In the genomic region with DNA sequence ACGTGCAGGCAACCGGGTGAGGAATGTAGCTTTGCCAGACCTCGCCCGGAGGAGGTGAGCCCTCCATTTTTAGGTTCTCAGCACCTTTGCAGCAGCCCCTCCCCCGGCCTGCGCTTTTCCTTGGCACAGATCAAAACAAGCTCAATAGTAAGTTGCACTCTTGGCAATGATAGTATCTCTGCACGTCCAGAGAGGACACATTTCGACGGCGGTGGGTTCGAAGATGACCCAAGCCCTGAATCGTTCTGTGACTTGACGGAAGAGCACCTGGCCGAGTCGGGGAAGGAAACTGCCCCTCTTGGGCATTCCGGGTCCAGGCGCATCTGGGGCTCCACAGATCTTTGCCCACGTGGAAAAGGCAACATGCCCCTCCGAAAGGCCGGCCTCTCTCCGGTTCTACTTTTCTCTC, we compare ENCODE assay signal across 8 cellular contexts. TPM values are rescaled to one million over a fixed set of nuclear protein-coding genes. Genes with fewer than 3 reads are reported as not detected.
DNase-seq lines count a peak whose midpoint lies in the region; ATAC-seq and TF ChIP-seq lines count a peak whose summit lies in the region.

No MANE protein-coding gene starts in this region.

- H3K36me3 Mint-ChIP-seq in chondrocyte (ENCODE audit: low read depth) = peaks cover 3% of the 10 kb centered on the region

- intact Hi-C loops in body of pancreas (cut with DNase I) = no loop called here

- H3K4me3 ChIP-seq in muscle layer of colon (ENCODE audit: low read depth in 1 of 2, low read length in 2 of 2) = peak overlapping the region; percentile 87
- H3K4me3 ChIP-seq in body of pancreas = no peak overlapping the region

- DNase-seq in 8988T (peak; percentile 73), GM10248 (ENCODE audit: extremely low spot score) (peak; percentile 25), chondrocyte (ENCODE audit: low spot score) (no peak), SW480 (ENCODE audit: low spot score) (no peak), body of pancreas (no peak)
- no peak for DNase-seq in activated CD4-positive, CD25-positive, alpha-beta regulatory T cell (lab: John Stamatoyannopoulos, UW)

- CTCF ChIA-PET in GM10248 (lab: Yijun Ruan, JAX) = interaction anchor here (1.1 to 2.0 kb wide), 4 partner anchors 10 to 353 kb away, joined by 3 to 17 read pairs (median 4); no protein-coding TSS in a partner anchor

- H3K9me3 Mint-ChIP-seq in chondrocyte (ENCODE audit: low read depth) = no peaks in the 10 kb centered on the region

- TF ChIP-seq CTCF in GM10248 (IDR thresholded peaks at IDR 0.05; ENCODE audit: control extremely low read depth, extremely low read depth, low read depth, missing control alignments) = no peak
- TF ChIP-seq CTCF in chondrocyte (IDR thresholded peaks at IDR 0.05) = no peak
- TF ChIP-seq CTCF in body of pancreas (IDR thresholded peaks at IDR 0.05) = no peak

- H3K4me1 Mint-ChIP-seq in chondrocyte (ENCODE audit: low read depth) = peaks cover 47% of the 10 kb centered on the region

- H3K27me3 Mint-ChIP-seq in chondrocyte (ENCODE audit: low read depth) = peaks cover 60% of the 10 kb centered on the region

- ATAC-seq in GM19455 (IDR thresholded peaks at IDR 0.05; ENCODE audit: unreplicated experiment) = no peak
- no peak for ATAC-seq in body of pancreas

- H3K27ac ChIP-seq in muscle layer of colon (ENCODE audit: low read depth, low read length) (peak overlapping the region; percentile 94), body of pancreas (no peak overlapping the region)

- H3K27me3 ChIP-seq in muscle layer of colon (ENCODE audit: control insufficient read depth in 1 of 2, insufficient read depth in 2 of 2, low read length in 2 of 2) (peaks cover 0 to 9% of the 10 kb centered on the region in 2 donors), body of pancreas (peaks cover 0 to 50% of the 10 kb centered on the region in 2 donors)

- no peaks in the 10 kb centered on the region for H3K36me3 ChIP-seq in muscle layer of colon (ENCODE audit: insufficient read depth, low read length)
- H3K36me3 ChIP-seq in body of pancreas (replicated peaks in 1 of 2; ENCODE audit: insufficient read depth in 1 of 2, low read depth in 2 of 2) = no peaks in the 10 kb centered on the region

- H3K9me3 ChIP-seq in muscle layer of colon (ENCODE audit: low read length) (no peaks in the 10 kb centered on the region), body of pancreas (no peaks in the 10 kb centered on the region)

- H3K4me1 ChIP-seq in muscle layer of colon (ENCODE audit: insufficient read depth, low read length) (peaks cover 18% of the 10 kb centered on the region), body of pancreas (peaks cover 53% of the 10 kb centered on the region)

- no peak overlapping the region for H3K27ac Mint-ChIP-seq in chondrocyte (ENCODE audit: unreplicated experiment)

- no peak for TF ChIP-seq POLR2A in body of pancreas (IDR thresholded peaks at IDR 0.05)

- peak overlapping the region; percentile 93 for H3K9ac ChIP-seq in muscle layer of colon (ENCODE audit: low read length)

- peak overlapping the region; percentile 82 for H3K4me3 Mint-ChIP-seq in chondrocyte (ENCODE audit: unreplicated experiment)

- 10 to 11% methylated on average over 19 to 21 of the region's 21 CpGs for WGBS in body of pancreas, 2 donors

- POLR2A ChIA-PET in GM10248 (lab: Yijun Ruan, JAX) = no interaction called here

RNA-seq across cellular contexts. Expression of gene GDNF, which starts 0.9 kb away (rescaled TPM):
- 0.39 to 1.1 TPM (median 0.69 TPM) in 3 replicates for total RNA-seq in chondrocyte
- total RNA-seq in body of pancreas = not detected

Comparison
In these comparisons a context has a peak if more than half of its experiments do, and no peak if none do; other contexts are left out.
1. DNase-seq: peak in 8988T (single experiment) and GM10248 (single experiment); none in chondrocyte (single experiment), activated CD4-positive, CD25-positive, alpha-beta regulatory T cell (0 of 4), SW480 (single experiment) and body of pancreas (0 of 4).
2. H3K4me3 ChIP-seq: peak in muscle layer of colon (2 of 2); none in body of pancreas (0 of 2).